25 cellular contexts compared by ENCODE assay signal in genomic region chr6:160435935-160436334, GRCh38.
"Had no signal": no experiment of that assay in that cellular context is flagged by ENCODE, and none has a peak within 500 bp of the region (broad histone marks: within the 10 kb centered on the region; RNA-seq: fewer than 3 reads in every experiment).

No MANE protein-coding gene starts in this region.

- H3K9me3 ChIP-seq: adrenal gland, SJCRH30, SK-N-SH had no signal

- H3K36me3 ChIP-seq: adrenal gland, SJCRH30 had no signal

- H3K27ac ChIP-seq: adrenal gland, RWPE1, SJCRH30 had no signal

- H3K4me3 Mint-ChIP-seq: activated naive CD8-positive, alpha-beta T cell had no signal

- ATAC-seq: K562, Panc1 had no signal

- H3K27me3 ChIP-seq: adrenal gland had no signal

- H3K4me3 ChIP-seq: adrenal gland, K562, SJCRH30 had no signal

- H3K27ac Mint-ChIP-seq: activated naive CD8-positive, alpha-beta T cell had no signal

- DNase-seq: activated CD4-positive, alpha-beta T cell treated with anti-CD3 and anti-CD28 coated beads for 48 hours; activated CD4-positive, alpha-beta T cell treated with anti-CD3 and anti-CD28 coated beads, Interleukin-2, amount 50 U/mL, for 48 hours; activated CD4-positive, CD25-positive, alpha-beta regulatory T cell treated with anti-CD3 and anti-CD28 coated beads, Interleukin-2, amount 50 U/mL, for 72 hours; activated CD8-positive, alpha-beta memory T cell treated with anti-CD3 and anti-CD28 coated beads, Interleukin-2, amount 50 U/mL, for 48 hours; activated effector memory CD4-positive, alpha-beta T cell treated with Interleukin-2 at 50 U/mL for 16 hours; activated naive CD4-positive, alpha-beta T cell; activated T-cell treated with anti-CD3 and anti-CD28 coated beads, Interleukin-2, amount 50 U/mL, for 1 hour; adrenal gland; anterior cingulate cortex; cerebellar nuclear complex; Kasumi-1; NCI-H1105 treated with DMSO at 0.1 percent for 48 hours; NCI-H1436 treated with DMSO at 0.1 percent for 48 hours; NCI-H187; NCI-H2081; NCI-H510A treated with DMSO at 0.1 percent for 48 hours; NCI-H69; Right ventricle myocardium superior; SJCRH30; SK-N-SH; T-helper 1 cell had no signal
